ENCODE assay signal across 18 cellular contexts in the genomic region with DNA sequence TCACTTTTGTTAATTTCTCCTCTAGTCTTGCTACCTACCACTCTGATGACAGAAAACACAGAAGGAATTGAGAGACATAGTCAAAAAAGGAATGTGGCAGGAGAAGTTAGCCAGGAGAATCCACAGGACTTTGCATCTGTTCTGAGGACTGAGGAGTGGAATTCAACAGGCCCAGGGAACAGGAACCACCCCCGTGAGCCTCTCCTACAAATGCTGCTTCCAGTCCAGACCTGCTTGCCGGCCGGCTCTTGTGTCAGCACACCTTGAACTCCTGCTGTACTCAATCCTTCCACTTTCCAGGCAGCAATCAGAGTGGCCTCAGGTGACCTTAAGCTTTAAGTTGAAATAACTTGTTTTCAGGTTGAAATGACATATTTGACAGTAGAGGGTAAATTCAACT.
DNase-seq lines count a peak whose midpoint lies in the region; ATAC-seq and TF ChIP-seq lines count a peak whose summit lies in the region.
"Had no signal": no experiment of that assay in that cellular context is flagged by ENCODE, and none has a peak within 500 bp of the region (broad histone marks: within the 10 kb centered on the region; RNA-seq: fewer than 3 reads in every experiment).

No MANE protein-coding gene starts in this region.

- WGBS in esophagus, 2 donors: 45 to 52% methylated on average over 3 of the region's 3 CpGs
- 39% methylated on average over 3 of the region's 3 CpGs for WGBS in prostate gland

- H3K4me2 ChIP-seq in DND-41 (ENCODE audit: insufficient read depth, low read length): no peak overlapping the region

- no peaks in the 10 kb centered on the region for H3K36me3 ChIP-seq in DND-41 (ENCODE audit: insufficient read depth, low read length)
- no peaks in the 10 kb centered on the region for H3K36me3 ChIP-seq in esophagus (ENCODE audit: control insufficient read depth in 2 of 2, insufficient read depth in 2 of 2, low read length in 1 of 2)
- H3K36me3 ChIP-seq in prostate gland: no peaks in the 10 kb centered on the region

- peaks cover 18% of the 10 kb centered on the region for H3K4me1 Mint-ChIP-seq in T-helper 17 cell

- no peak for ATAC-seq in DND-41 (ENCODE audit: insufficient read depth, low read depth)
- no peak for ATAC-seq in T-helper 17 cell
- ATAC-seq in GM21526 (IDR thresholded peaks at IDR 0.05; ENCODE audit: low FRiP score, unreplicated experiment): no peak
- ATAC-seq: SK-N-SH treated with all-trans-retinoic acid at 6 μM for 48 hours had no signal

- H3K9me3 ChIP-seq in DND-41 (ENCODE audit: insufficient read depth, low read length, severe bottlenecking): peaks cover 5% of the 10 kb centered on the region
- no peaks in the 10 kb centered on the region for H3K9me3 ChIP-seq in T-helper 17 cell (ENCODE audit: control insufficient read depth, low read length, poor library complexity, severe bottlenecking)
- no peaks in the 10 kb centered on the region for H3K9me3 ChIP-seq in esophagus (ENCODE audit: control insufficient read depth in 2 of 2, insufficient read depth in 1 of 2, low read depth in 1 of 2, low read length in 1 of 2)
- no peaks in the 10 kb centered on the region for H3K9me3 ChIP-seq in prostate gland
- H3K9me3 ChIP-seq: Caco-2 had no signal

- peak overlapping the region; percentile 51 for H3K4me3 Mint-ChIP-seq in T-helper 17 cell

- 0 out of 2 replicates have a peak overlapping the region, but pooled peaks have one; percentile 16 for H2AFZ ChIP-seq in DND-41 (ENCODE audit: low read depth, low read length)

- TF ChIP-seq POLR2A in prostate gland (IDR thresholded peaks at IDR 0.05): no peak

- no peak for TF ChIP-seq CTCF in DND-41 (IDR thresholded peaks at IDR 0.05; ENCODE audit: borderline replicate concordance, extremely low read depth, low read length, poor library complexity, severe bottlenecking)
- TF ChIP-seq CTCF in prostate gland (IDR thresholded peaks at IDR 0.05): no peak

- peaks cover 14% of the 10 kb centered on the region for H3K4me1 ChIP-seq in DND-41 (ENCODE audit: insufficient read depth, low read length)
- peaks cover 0 to 4% of the 10 kb centered on the region in 2 donors for H3K4me1 ChIP-seq in esophagus (ENCODE audit: control insufficient read depth in 2 of 2, insufficient read depth in 2 of 2, low read length in 1 of 2)
- no peaks in the 10 kb centered on the region for H3K4me1 ChIP-seq in prostate gland (replicated peaks)
- H3K4me1 ChIP-seq: Caco-2 had no signal

- no peak overlapping the region for H3K9ac ChIP-seq in DND-41 (ENCODE audit: low read depth, low read length)

- H3K27me3 Mint-ChIP-seq in T-helper 17 cell: no peaks in the 10 kb centered on the region

- DNase-seq in DND-41 (no peak), T-helper 17 cell (no peak), prostate gland (ENCODE audit: low spot score) (peak; percentile 51), amygdala (lab: John Stamatoyannopoulos, UW) (no peak), inferior parietal cortex (ENCODE audit: extremely low spot score) (no peak)
- DNase-seq in activated effector memory CD4-positive, alpha-beta T cell treated with Interleukin-2 at 50 U/mL for 16 hours: no peak
- DNase-seq: ACHN, Caco-2, GF-D8, KG1, NCI-H187 treated with DMSO at 0.1 percent for 48 hours, NCI-H2227 treated with DMSO at 0.1 percent for 48 hours, NCI-H774, SIG-M5 had no signal

- intact Hi-C loops in prostate gland (cut with DNase I): no loop called here

- H3K27ac Mint-ChIP-seq in T-helper 17 cell: no peak overlapping the region

- H3K79me2 ChIP-seq in DND-41 (ENCODE audit: insufficient read depth, low read length): no peaks in the 10 kb centered on the region

- H3K36me3 Mint-ChIP-seq in T-helper 17 cell (ENCODE audit: low read depth): peaks cover 2% of the 10 kb centered on the region

- peak overlapping the region; percentile 35 for H3K27ac ChIP-seq in DND-41 (ENCODE audit: low read length)
- peak overlapping the region; percentile 30 to 42 for H3K27ac ChIP-seq in esophagus (ENCODE audit: low read depth in 2 of 2, low read length in 1 of 2)
- H3K27ac ChIP-seq in prostate gland: no peak overlapping the region
- H3K27ac ChIP-seq: C4-2B had no signal

- H4K20me1 ChIP-seq in DND-41 (ENCODE audit: insufficient read depth, low read length): no peaks in the 10 kb centered on the region

- no peak overlapping the region for H3K4me3 ChIP-seq in DND-41 (ENCODE audit: low read depth in 1 of 2, low read length in 2 of 2)
- no peak overlapping the region for H3K4me3 ChIP-seq in esophagus (ENCODE audit: low read depth in 1 of 2, low read length in 2 of 2)
- H3K4me3 ChIP-seq in prostate gland: no peak overlapping the region

- H3K27me3 ChIP-seq in DND-41 (ENCODE audit: insufficient read depth, low read length, poor library complexity) (no peaks in the 10 kb centered on the region), esophagus (ENCODE audit: control insufficient read depth in 1 of 2, insufficient read depth in 2 of 2, low read length in 2 of 2) (no peaks in the 10 kb centered on the region), prostate gland (replicated peaks; ENCODE audit: insufficient read depth) (no peaks in the 10 kb centered on the region)

Comparison
In these comparisons a context has a peak if more than half of its experiments do, and no peak if none do; other contexts are left out.
1. H3K27ac ChIP-seq: peak in DND-41 (single experiment) and esophagus (2 of 2); none in prostate gland (0 of 2).